1 cellular context compared by ENCODE assay signal in genomic region chr11:60767388-60767811, GRCh38.
TF ChIP-seq lines count a peak whose summit lies in the region.

No MANE protein-coding gene starts in this region.

TF ChIP-seq in IMR-90, 13 proteins besides CTCF, POLR2A, EP300 and RAD21 (continued from another document):
- TF ChIP-seq ELK1 (IDR thresholded peaks at IDR 0.05; ENCODE audit: borderline replicate concordance, low read depth, low read length) (no peak), FOS (IDR thresholded peaks at IDR 0.05; ENCODE audit: low read depth, low read length) (no peak), MAZ (IDR thresholded peaks at IDR 0.05; ENCODE audit: borderline replicate concordance, low read depth, low read length) (no peak), MXI1 (IDR thresholded peaks at IDR 0.05; ENCODE audit: borderline replicate concordance, low read depth, low read length) (no peak), CEBPB (IDR thresholded peaks at IDR 0.05; ENCODE audit: low read depth, low read length) (no peak), SMC3 (IDR thresholded peaks at IDR 0.05; ENCODE audit: low read depth, low read length) (no peak), USF2 (IDR thresholded peaks at IDR 0.05; ENCODE audit: low read depth, low read length) (no peak), RFX5 (IDR thresholded peaks at IDR 0.05; ENCODE audit: low read depth, low read length) (no peak), CHD1 (IDR thresholded peaks at IDR 0.05; ENCODE audit: low read depth, low read length) (no peak), MAFK (IDR thresholded peaks at IDR 0.05; ENCODE audit: low read depth, low read length) (no peak), NFE2L2 (IDR thresholded peaks at IDR 0.05; ENCODE audit: low read depth, low read length) (no peak)
TF ChIP-seq in IMR-90: peak in this region for 0.
